In genomic region chr2:160126315-160126714, GRCh38 we compare ENCODE assay signal across 26 cellular contexts.
"Had no signal": no experiment of that assay in that cellular context is flagged by ENCODE, and none has a peak within 500 bp of the region (broad histone marks: within the 10 kb centered on the region; RNA-seq: fewer than 3 reads in every experiment).

No MANE protein-coding gene starts in this region.

- H3K36me3 ChIP-seq: ascending aorta, breast epithelium, cardiac muscle cell, colonic mucosa, gastroesophageal sphincter had no signal

- H3K36me3 Mint-ChIP-seq: activated naive CD4-positive, alpha-beta T cell treated with anti-CD3 and anti-CD28 coated beads, Interleukin-2, amount 10 ng/mL, durations not matched to agents 7 days and 5 days; activated naive CD4-positive, alpha-beta T cell treated with anti-CD3 and anti-CD28 coated beads, Interleukin-2, amount 50 U/mL, for 72 hours; activated naive CD8-positive, alpha-beta T cell treated with anti-CD3 and anti-CD28 coated beads, Interleukin-2, amount 10 ng/mL, durations not matched to agents 7 days and 5 days; brain had no signal

- H3K9me3 ChIP-seq: ascending aorta, breast epithelium, colonic mucosa, esophagus squamous epithelium, gastroesophageal sphincter had no signal

- DNase-seq: activated CD4-positive, alpha-beta memory T cell treated with anti-CD3 and anti-CD28 coated beads, Interleukin-2, amount 10 ng/mL, durations not matched to agents 7 days and 5 days; activated CD4-positive, alpha-beta T cell treated with anti-CD3 and anti-CD28 coated beads for 1 hour; activated CD4-positive, alpha-beta T cell treated with anti-CD3 and anti-CD28 coated beads for 4 hours; activated CD4-positive, alpha-beta T cell treated with anti-CD3 and anti-CD28 coated beads, Interleukin-2, amount 10 ng/mL, durations not matched to agents 7 days and 5 days; activated CD4-positive, alpha-beta T cell treated with anti-CD3 and anti-CD28 coated beads, Interleukin-2, amount 50 U/mL, for 4 hours; activated CD8-positive, alpha-beta memory T cell treated with anti-CD3 and anti-CD28 coated beads, Interleukin-2, amount 50 U/mL, for 48 hours; activated gamma-delta T cell; activated naive CD4-positive, alpha-beta T cell; activated naive CD4-positive, alpha-beta T cell treated with anti-CD3 and anti-CD28 coated beads, Interleukin-2, amount 10 ng/mL, durations not matched to agents 7 days and 5 days; activated naive CD8-positive, alpha-beta T cell treated with anti-CD3 and anti-CD28 coated beads, Interleukin-2, amount 10 ng/mL, durations not matched to agents 7 days and 5 days; activated T-cell treated with anti-CD3 and anti-CD28 coated beads for 4 hours; activated T-cell treated with anti-CD3 and anti-CD28 coated beads, Interleukin-2, amount 50 U/mL, for 24 hours; activated T-cell treated with anti-CD3 and anti-CD28 coated beads, Interleukin-2, amount 50 U/mL, for 72 hours; central memory CD4-positive, alpha-beta T cell; cerebellar nuclear complex; colonic mucosa; effector CD8-positive, alpha-beta T cell; esophagus squamous epithelium; T-helper 2 cell had no signal

- H3K4me1 Mint-ChIP-seq: activated CD4-positive, alpha-beta memory T cell treated with anti-CD3 and anti-CD28 coated beads, Interleukin-2, amount 10 ng/mL, durations not matched to agents 7 days and 5 days; activated CD4-positive, alpha-beta T cell treated with anti-CD3 and anti-CD28 coated beads, Interleukin-2, amount 10 ng/mL, durations not matched to agents 7 days and 5 days; activated naive CD4-positive, alpha-beta T cell treated with anti-CD3 and anti-CD28 coated beads, Interleukin-2, amount 10 ng/mL, durations not matched to agents 7 days and 5 days; activated naive CD8-positive, alpha-beta T cell treated with anti-CD3 and anti-CD28 coated beads, Interleukin-2, amount 10 ng/mL, durations not matched to agents 7 days and 5 days; brain had no signal

- H3K27ac Mint-ChIP-seq: activated CD4-positive, alpha-beta memory T cell treated with anti-CD3 and anti-CD28 coated beads, Interleukin-2, amount 10 ng/mL, durations not matched to agents 7 days and 5 days; activated CD4-positive, alpha-beta T cell treated with anti-CD3 and anti-CD28 coated beads, Interleukin-2, amount 10 ng/mL, durations not matched to agents 7 days and 5 days; activated naive CD4-positive, alpha-beta T cell treated with anti-CD3 and anti-CD28 coated beads, Interleukin-2, amount 10 ng/mL, durations not matched to agents 7 days and 5 days; activated naive CD4-positive, alpha-beta T cell treated with anti-CD3 and anti-CD28 coated beads, Interleukin-2, amount 50 U/mL, for 72 hours; activated naive CD8-positive, alpha-beta T cell treated with anti-CD3 and anti-CD28 coated beads, Interleukin-2, amount 10 ng/mL, durations not matched to agents 7 days and 5 days; activated T-cell treated with anti-CD3 and anti-CD28 coated beads, Interleukin-2, amount 50 U/mL, for 24 hours; activated T-cell treated with anti-CD3 and anti-CD28 coated beads, Interleukin-2, amount 50 U/mL, for 72 hours; brain had no signal

- H3K4me3 ChIP-seq: ascending aorta, breast epithelium, cardiac muscle cell, colonic mucosa, esophagus squamous epithelium, gastroesophageal sphincter had no signal

- H3K27ac ChIP-seq: ascending aorta, breast epithelium, cardiac muscle cell, colonic mucosa, epithelial cell of prostate, esophagus squamous epithelium, gastroesophageal sphincter had no signal

- H3K27me3 ChIP-seq: ascending aorta, breast epithelium, cardiac muscle cell, colonic mucosa, esophagus squamous epithelium, gastroesophageal sphincter had no signal

- H3K9me3 Mint-ChIP-seq: activated CD4-positive, alpha-beta memory T cell treated with anti-CD3 and anti-CD28 coated beads, Interleukin-2, amount 10 ng/mL, durations not matched to agents 7 days and 5 days; activated CD4-positive, alpha-beta T cell treated with anti-CD3 and anti-CD28 coated beads, Interleukin-2, amount 10 ng/mL, durations not matched to agents 7 days and 5 days; activated naive CD4-positive, alpha-beta T cell treated with anti-CD3 and anti-CD28 coated beads, Interleukin-2, amount 10 ng/mL, durations not matched to agents 7 days and 5 days; activated naive CD4-positive, alpha-beta T cell treated with anti-CD3 and anti-CD28 coated beads, Interleukin-2, amount 50 U/mL, for 72 hours; activated naive CD8-positive, alpha-beta T cell treated with anti-CD3 and anti-CD28 coated beads, Interleukin-2, amount 10 ng/mL, durations not matched to agents 7 days and 5 days; activated T-cell treated with anti-CD3 and anti-CD28 coated beads, Interleukin-2, amount 50 U/mL, for 24 hours; activated T-cell treated with anti-CD3 and anti-CD28 coated beads, Interleukin-2, amount 50 U/mL, for 72 hours; brain had no signal

- H3K27me3 Mint-ChIP-seq: activated naive CD4-positive, alpha-beta T cell treated with anti-CD3 and anti-CD28 coated beads, Interleukin-2, amount 10 ng/mL, durations not matched to agents 7 days and 5 days had no signal

- H3K4me3 Mint-ChIP-seq: activated CD4-positive, alpha-beta memory T cell treated with anti-CD3 and anti-CD28 coated beads, Interleukin-2, amount 10 ng/mL, durations not matched to agents 7 days and 5 days; activated CD4-positive, alpha-beta T cell treated with anti-CD3 and anti-CD28 coated beads, Interleukin-2, amount 10 ng/mL, durations not matched to agents 7 days and 5 days; activated naive CD4-positive, alpha-beta T cell treated with anti-CD3 and anti-CD28 coated beads, Interleukin-2, amount 10 ng/mL, durations not matched to agents 7 days and 5 days; activated naive CD8-positive, alpha-beta T cell treated with anti-CD3 and anti-CD28 coated beads, Interleukin-2, amount 10 ng/mL, durations not matched to agents 7 days and 5 days; activated T-cell treated with anti-CD3 and anti-CD28 coated beads, Interleukin-2, amount 50 U/mL, for 24 hours; activated T-cell treated with anti-CD3 and anti-CD28 coated beads, Interleukin-2, amount 50 U/mL, for 72 hours; brain had no signal

- ATAC-seq: activated naive CD4-positive, alpha-beta T cell treated with anti-CD3 and anti-CD28 coated beads, Interleukin-2, amount 50 U/mL, for 72 hours; activated T-cell treated with anti-CD3 and anti-CD28 coated beads, Interleukin-2, amount 50 U/mL, for 72 hours; gastroesophageal sphincter had no signal

- H3K4me1 ChIP-seq: ascending aorta, breast epithelium, colonic mucosa, esophagus squamous epithelium, gastroesophageal sphincter had no signal
